Comparison of ENCODE assay signal across 16 cellular contexts in genomic region chr12:16358896-16359295, GRCh38. TPM values are rescaled to one million over a fixed set of nuclear protein-coding genes. Genes with fewer than 3 reads are reported as not detected.
"Had no signal": no experiment of that assay in that cellular context is flagged by ENCODE, and none has a peak within 500 bp of the region (broad histone marks: within the 10 kb centered on the region; RNA-seq: fewer than 3 reads in every experiment).

No MANE protein-coding gene starts in this region.

- H3K9me3 Mint-ChIP-seq: activated CD4-positive, alpha-beta T cell treated with anti-CD3 and anti-CD28 coated beads, Interleukin-2, amount 10 ng/mL, durations not matched to agents 7 days and 5 days had no signal

- H3K4me3 Mint-ChIP-seq: activated CD4-positive, alpha-beta T cell treated with anti-CD3 and anti-CD28 coated beads, Interleukin-2, amount 10 ng/mL, durations not matched to agents 7 days and 5 days; activated naive CD8-positive, alpha-beta T cell treated with anti-CD3 and anti-CD28 coated beads, Interleukin-2, amount 50 U/mL, for 24 hours; effector memory CD8-positive, alpha-beta T cell; stimulated activated naive CD8-positive, alpha-beta T cell treated with anti-CD3 and anti-CD28 coated beads, Interleukin-15, amount 100 ng/mL, for 72 hours had no signal

- H3K36me3 ChIP-seq: gastroesophageal sphincter, pancreas, uterus had no signal

- H3K4me1 ChIP-seq: gastroesophageal sphincter, pancreas, uterus had no signal

- ATAC-seq: activated naive CD8-positive, alpha-beta T cell treated with anti-CD3 and anti-CD28 coated beads, Interleukin-2, amount 50 U/mL, for 24 hours; effector memory CD8-positive, alpha-beta T cell; gastroesophageal sphincter; left lung; stimulated activated naive CD8-positive, alpha-beta T cell treated with anti-CD3 and anti-CD28 coated beads, Interleukin-15, amount 100 ng/mL, for 72 hours had no signal

- H3K27me3 Mint-ChIP-seq: activated CD4-positive, alpha-beta T cell treated with anti-CD3 and anti-CD28 coated beads, Interleukin-2, amount 10 ng/mL, durations not matched to agents 7 days and 5 days; activated naive CD8-positive, alpha-beta T cell treated with anti-CD3 and anti-CD28 coated beads, Interleukin-2, amount 50 U/mL, for 24 hours; effector memory CD8-positive, alpha-beta T cell; stimulated activated naive CD8-positive, alpha-beta T cell treated with anti-CD3 and anti-CD28 coated beads, Interleukin-15, amount 100 ng/mL, for 72 hours had no signal

- H3K4me3 ChIP-seq: gastroesophageal sphincter, left lung, pancreas, uterus had no signal

- H3K9me3 ChIP-seq: gastroesophageal sphincter, left lung, pancreas, uterus had no signal

- H3K4me1 Mint-ChIP-seq: activated CD4-positive, alpha-beta T cell treated with anti-CD3 and anti-CD28 coated beads, Interleukin-2, amount 10 ng/mL, durations not matched to agents 7 days and 5 days; activated naive CD8-positive, alpha-beta T cell treated with anti-CD3 and anti-CD28 coated beads, Interleukin-2, amount 50 U/mL, for 24 hours; stimulated activated naive CD8-positive, alpha-beta T cell treated with anti-CD3 and anti-CD28 coated beads, Interleukin-15, amount 100 ng/mL, for 72 hours had no signal

- DNase-seq: activated CD4-positive, alpha-beta T cell treated with anti-CD3 and anti-CD28 coated beads, Interleukin-2, amount 10 ng/mL, durations not matched to agents 7 days and 5 days; activated CD4-positive, CD25-positive, alpha-beta regulatory T cell; activated CD8-positive, alpha-beta memory T cell treated with anti-CD3 and anti-CD28 coated beads for 24 hours; activated naive CD4-positive, alpha-beta T cell treated with Interleukin-2 at 50 U/mL for 16 hours; activated naive CD8-positive, alpha-beta T cell treated with anti-CD3 and anti-CD28 coated beads, Interleukin-2, amount 50 U/mL, for 24 hours; caudate nucleus; effector memory CD8-positive, alpha-beta T cell; islet precursor cell; left lung; mesendoderm; pancreas; stimulated activated CD4-positive, alpha-beta T cell treated with anti-CD3 and anti-CD28 coated beads, Interleukin-15, amount 100 ng/mL, for 24 hours; stimulated activated CD4-positive, alpha-beta T cell treated with anti-CD3 and anti-CD28 coated beads, Interleukin-4, amount 100 ng/mL, for 4 hours; stimulated activated naive CD8-positive, alpha-beta T cell treated with anti-CD3 and anti-CD28 coated beads, Interleukin-15, amount 100 ng/mL, for 72 hours; uterus had no signal

- H3K27me3 ChIP-seq: gastroesophageal sphincter, left lung, pancreas, uterus had no signal

- H3K27ac ChIP-seq: gastroesophageal sphincter, left lung, pancreas, uterus had no signal

- H3K27ac Mint-ChIP-seq: activated CD4-positive, alpha-beta T cell treated with anti-CD3 and anti-CD28 coated beads, Interleukin-2, amount 10 ng/mL, durations not matched to agents 7 days and 5 days; activated naive CD8-positive, alpha-beta T cell treated with anti-CD3 and anti-CD28 coated beads, Interleukin-2, amount 50 U/mL, for 24 hours; effector memory CD8-positive, alpha-beta T cell; stimulated activated naive CD8-positive, alpha-beta T cell treated with anti-CD3 and anti-CD28 coated beads, Interleukin-15, amount 100 ng/mL, for 72 hours had no signal

RNA-seq across cellular contexts. Expression of gene MGST1, which starts 11.5 kb away (rescaled TPM):
- total RNA-seq: activated CD4-positive, alpha-beta T cell treated with anti-CD3 and anti-CD28 coated beads, Interleukin-2, amount 10 ng/mL, durations not matched to agents 7 days and 5 days had no signal
